In the genomic region with DNA sequence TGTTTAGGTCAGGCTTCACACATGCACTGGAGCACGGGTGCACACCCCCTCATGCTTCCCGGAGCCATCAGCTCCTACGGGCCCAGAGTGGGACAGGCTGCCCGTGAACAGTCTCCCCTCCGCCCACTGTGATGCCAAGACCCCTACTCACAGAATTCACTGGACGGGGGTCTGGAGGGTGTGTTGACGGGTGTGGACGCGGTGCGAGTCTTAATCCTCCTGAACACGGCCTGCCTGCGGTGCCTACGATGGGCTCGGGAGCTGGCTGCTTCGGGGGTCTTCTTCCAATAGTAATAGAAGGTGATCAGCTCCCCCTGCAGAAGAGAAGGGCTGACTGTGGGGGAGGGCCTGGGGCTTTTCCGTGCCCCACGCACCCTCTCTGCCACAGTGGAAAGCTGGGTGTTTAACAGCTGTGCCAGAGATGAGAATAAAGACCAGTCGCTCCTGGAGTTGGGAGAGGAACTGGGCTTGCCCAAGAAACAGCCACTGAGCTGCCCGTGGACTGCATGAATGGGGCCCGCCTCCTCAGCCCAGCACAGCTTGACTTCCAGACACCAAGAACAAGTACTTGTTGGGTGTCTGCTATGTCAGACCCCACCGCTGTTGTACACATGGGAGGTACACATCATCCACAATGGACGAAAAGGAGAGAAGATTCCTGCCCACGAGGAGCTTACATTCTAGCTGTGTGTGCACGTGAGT, we compare ENCODE assay signal across 18 cellular contexts. TPM values are rescaled to one million over a fixed set of nuclear protein-coding genes. Genes with fewer than 3 reads are reported as not detected.
A peak's percentile ranks its signal among the peaks of the same experiment; 100 is the strongest.
DNase-seq lines count a peak whose midpoint lies in the region; ATAC-seq and TF ChIP-seq lines count a peak whose summit lies in the region.
"Had no signal": no experiment of that assay in that cellular context is flagged by ENCODE, and none has a peak within 500 bp of the region (broad histone marks: within the 10 kb centered on the region; RNA-seq: fewer than 3 reads in every experiment).

No MANE protein-coding gene starts in this region.

- H2BK20ac ChIP-seq in H9 (ENCODE audit: low read depth, low read length, poor library complexity, severe bottlenecking), result no peak overlapping the region

- H3K27me3 ChIP-seq in CD4-positive, CD25-positive, alpha-beta regulatory T cell (ENCODE audit: control insufficient read depth, insufficient read depth, low read length), result no peaks in the 10 kb centered on the region
- H3K27me3 ChIP-seq in H9 (ENCODE audit: insufficient read depth, low read length) (no peaks in the 10 kb centered on the region), esophagus muscularis mucosa (no peaks in the 10 kb centered on the region), psoas muscle (ENCODE audit: insufficient read depth in 3 of 3, low read length in 2 of 3) (no peaks in the 10 kb centered on the region)
- H3K27me3 ChIP-seq: dorsolateral prefrontal cortex had no signal

- H3K27ac ChIP-seq in CD4-positive, CD25-positive, alpha-beta regulatory T cell (ENCODE audit: insufficient read depth, low read length, poor library complexity, severe bottlenecking), result no peak overlapping the region
- no peak overlapping the region for H3K27ac ChIP-seq in H9 (ENCODE audit: insufficient read length, low read depth, low read length)
- peak overlapping the region; percentile 91 to 95 (median 93) for H3K27ac ChIP-seq in esophagus muscularis mucosa (replicated peaks in 1 of 4)
- H3K27ac ChIP-seq in psoas muscle, result peak overlapping the region; percentile 37

- H3K27me3 Mint-ChIP-seq in CD4-positive, CD25-positive, alpha-beta regulatory T cell, result no peaks in the 10 kb centered on the region
- no peaks in the 10 kb centered on the region for H3K27me3 Mint-ChIP-seq in H9 (ENCODE audit: low read depth)
- H3K27me3 Mint-ChIP-seq: T-cell had no signal

- H2BK15ac ChIP-seq in H9 (ENCODE audit: low read depth, low read length), result no peak overlapping the region

- H3K79me2 ChIP-seq in H9 (ENCODE audit: insufficient read depth, low read length), result no peaks in the 10 kb centered on the region

- no peak overlapping the region for H3K9ac ChIP-seq in H9 (ENCODE audit: extremely low read depth, insufficient read length, low read length)

- H2BK12ac ChIP-seq in H9 (ENCODE audit: insufficient read length, low read depth, low read length), result no peak overlapping the region

- peaks cover 69% of the 10 kb centered on the region for H3K36me3 ChIP-seq in CD4-positive, CD25-positive, alpha-beta regulatory T cell (ENCODE audit: control insufficient read depth, insufficient read depth, low read length)
- peaks cover 21 to 57% (median 47%) of the 10 kb centered on the region in 4 donors for H3K36me3 ChIP-seq in esophagus muscularis mucosa
- peaks cover 0 to 38% of the 10 kb centered on the region in 2 donors for H3K36me3 ChIP-seq in psoas muscle (ENCODE audit: insufficient read depth in 1 of 2, low read depth in 1 of 2)

- no peak overlapping the region for H4K8ac ChIP-seq in H9 (replicated peaks; ENCODE audit: insufficient read length, low read depth, low read length)

- no peak overlapping the region for H2BK5ac ChIP-seq in H9 (ENCODE audit: insufficient read length, low read length)

- H3K18ac ChIP-seq in H9 (ENCODE audit: insufficient read length, low read depth, low read length), result no peak overlapping the region

- H4K5ac ChIP-seq in H9 (ENCODE audit: insufficient read length, low read depth, low read length), result no peak overlapping the region

- ATAC-seq in CD4-positive, CD25-positive, alpha-beta regulatory T cell (ENCODE audit: low read depth in 2 of 2), result no peak
- ATAC-seq in psoas muscle (peak in 2 of 4 donors; percentile 22 to 26), HG03139 (IDR thresholded peaks at IDR 0.05; ENCODE audit: unreplicated experiment) (no peak)
- ATAC-seq: activated CD8-positive, alpha-beta T cell treated with anti-CD3 and anti-CD28 coated beads, Interleukin-2, amount 10 ng/mL, durations not matched to agents 7 days and 5 days; activated T-cell treated with anti-CD3 and anti-CD28 coated beads, Interleukin-2, amount 50 U/mL, for 72 hours; T-cell had no signal

- H3K14ac ChIP-seq in H9 (ENCODE audit: insufficient read depth, low read length), result no peak overlapping the region

- peaks cover 29% of the 10 kb centered on the region for H3K36me3 Mint-ChIP-seq in CD4-positive, CD25-positive, alpha-beta regulatory T cell
- peaks cover 40 to 56% (median 51%) of the 10 kb centered on the region in 3 experiments for H3K36me3 Mint-ChIP-seq in H9 (ENCODE audit: insufficient read depth in 1 of 3, low read depth in 3 of 3)

- H3K4me3 Mint-ChIP-seq in CD4-positive, CD25-positive, alpha-beta regulatory T cell, result peak overlapping the region in 1 of 4 donors; percentile 43
- no peak overlapping the region for H3K4me3 Mint-ChIP-seq in H9
- H3K4me3 Mint-ChIP-seq: activated CD8-positive, alpha-beta T cell treated with anti-CD3 and anti-CD28 coated beads, Interleukin-2, amount 10 ng/mL, durations not matched to agents 7 days and 5 days; activated T-cell treated with anti-CD3 and anti-CD28 coated beads, Interleukin-2, amount 50 U/mL, for 72 hours; T-cell had no signal

- H4K20me1 ChIP-seq in H9 (ENCODE audit: control insufficient read depth, insufficient read depth, insufficient read length), result no peaks in the 10 kb centered on the region

- no peak for TF ChIP-seq EP300 in esophagus muscularis mucosa (IDR thresholded peaks at IDR 0.05)

- no peaks in the 10 kb centered on the region for H3K79me1 ChIP-seq in H9 (ENCODE audit: insufficient read depth, low read depth, low read length, poor library complexity, severe bottlenecking)

- H4K91ac ChIP-seq in H9 (ENCODE audit: insufficient read length, low read depth, low read length), result no peak overlapping the region

- H3K4me1 ChIP-seq in CD4-positive, CD25-positive, alpha-beta regulatory T cell (ENCODE audit: control insufficient read depth, insufficient read depth, low read length, poor library complexity, severe bottlenecking), result peaks cover 4% of the 10 kb centered on the region
- H3K4me1 ChIP-seq in H9 (ENCODE audit: insufficient read depth, low read length) (peaks cover 4% of the 10 kb centered on the region; the same call in 1 of the 2 replicates), esophagus muscularis mucosa (peaks cover 81 to 100% (median 93%) of the 10 kb centered on the region in 4 donors), psoas muscle (peaks cover 79% of the 10 kb centered on the region)

- TF ChIP-seq CTCF in H9 (conservative IDR thresholded peaks at IDR 0.05) (no peak), esophagus muscularis mucosa (IDR thresholded peaks at IDR 0.05) (no peak), psoas muscle (IDR thresholded peaks at IDR 0.05) (no peak)

- H3K23ac ChIP-seq in H9 (ENCODE audit: insufficient read length, low read depth, low read length), result no peak overlapping the region

- H3K4me1 Mint-ChIP-seq in CD4-positive, CD25-positive, alpha-beta regulatory T cell, result peaks cover under 1 to 34% (median 26%) of the 10 kb centered on the region in 4 donors
- H3K4me1 Mint-ChIP-seq in H9, result peaks cover 27 to 32% of the 10 kb centered on the region in 2 experiments

- peaks cover 0 to 2% (median 0%) of the 10 kb centered on the region in 7 donors for H3K9me3 Mint-ChIP-seq in CD4-positive, CD25-positive, alpha-beta regulatory T cell
- H3K9me3 Mint-ChIP-seq in H9, result no peaks in the 10 kb centered on the region
- H3K9me3 Mint-ChIP-seq: activated T-cell treated with anti-CD3 and anti-CD28 coated beads, Interleukin-2, amount 50 U/mL, for 72 hours; T-cell had no signal

- no peaks in the 10 kb centered on the region for H3K9me3 ChIP-seq in CD4-positive, CD25-positive, alpha-beta regulatory T cell (ENCODE audit: control insufficient read depth in 2 of 2, low read length in 2 of 2)
- H3K9me3 ChIP-seq in H9 (ENCODE audit: control insufficient read depth, low read depth, low read length) (no peaks in the 10 kb centered on the region), esophagus muscularis mucosa (no peaks in the 10 kb centered on the region), psoas muscle (no peaks in the 10 kb centered on the region)

- no peak overlapping the region for H3T11ph ChIP-seq in H9 (ENCODE audit: low read length)

- H3K23me2 ChIP-seq in H9 (ENCODE audit: insufficient read length, low read depth, low read length, poor library complexity, severe bottlenecking), result no peaks in the 10 kb centered on the region

- no peak overlapping the region for H2BK120ac ChIP-seq in H9 (ENCODE audit: low read depth, low read length, poor library complexity, severe bottlenecking)

- H3K4me2 ChIP-seq in H9 (ENCODE audit: insufficient read depth, insufficient read length, low read length), result no peak overlapping the region

- no peak overlapping the region for H3K4me3 ChIP-seq in CD4-positive, CD25-positive, alpha-beta regulatory T cell (ENCODE audit: low read depth, low read length)
- H3K4me3 ChIP-seq in esophagus muscularis mucosa (no peak overlapping the region), psoas muscle (no peak overlapping the region)
- H3K4me3 ChIP-seq: dorsolateral prefrontal cortex had no signal

- H3K27ac Mint-ChIP-seq in CD4-positive, CD25-positive, alpha-beta regulatory T cell, result peak overlapping the region in 2 of 3 donors; percentile 51 to 52
- H3K27ac Mint-ChIP-seq in H9, result peak overlapping the region in 2 of 3 experiments; percentile 81 to 88; a peak in 3 of 7 replicates
- H3K27ac Mint-ChIP-seq: activated CD8-positive, alpha-beta T cell treated with anti-CD3 and anti-CD28 coated beads, Interleukin-2, amount 10 ng/mL, durations not matched to agents 7 days and 5 days; activated T-cell treated with anti-CD3 and anti-CD28 coated beads, Interleukin-2, amount 50 U/mL, for 72 hours; T-cell had no signal

- no peak overlapping the region for H2AFZ ChIP-seq in H9 (ENCODE audit: low read length)

- intact Hi-C loops in esophagus muscularis mucosa (cut with DNase I), result no loop called here
- intact Hi-C loops in psoas muscle (cut with DNase I), result no loop called here

- no peak for DNase-seq in CD4-positive, CD25-positive, alpha-beta regulatory T cell
- DNase-seq in H9 (no peak), esophagus muscularis mucosa (ENCODE audit: extremely low spot score) (no peak), psoas muscle (peak in 1 of 2 donors; percentile 43), NCI-H1694 treated with DMSO at 0.1 percent for 48 hours (lab: John Stamatoyannopoulos, UW) (no peak), SIG-M5 treated with dmso at 0.1 percent for 504 hours (lab: John Stamatoyannopoulos, UW; ENCODE audit: unreplicated experiment) (no peak)
- DNase-seq: activated CD8-positive, alpha-beta T cell treated with anti-CD3 and anti-CD28 coated beads, Interleukin-2, amount 10 ng/mL, durations not matched to agents 7 days and 5 days; activated T-cell treated with anti-CD3 and anti-CD28 coated beads, Interleukin-2, amount 50 U/mL, for 72 hours; central memory CD4-positive, alpha-beta T cell; dorsolateral prefrontal cortex; NCI-H1092 treated with DMSO at 0.1 percent for 48 hours; NCI-H2107; NCI-H524 treated with DMSO at 0.1 percent for 48 hours; SHP77; stimulated activated naive CD4-positive, alpha-beta T cell; T-cell had no signal

- H3K4ac ChIP-seq in H9 (ENCODE audit: low read depth, low read length), result no peak overlapping the region

- H2AK5ac ChIP-seq in H9 (ENCODE audit: insufficient read length, low read length), result no peak overlapping the region

- H3K56ac ChIP-seq in H9 (ENCODE audit: insufficient read length, low read depth, low read length), result no peak overlapping the region

- no peak for TF ChIP-seq POLR2A in esophagus muscularis mucosa (IDR thresholded peaks at IDR 0.05; ENCODE audit: low read depth)

- WGBS in H9 (ENCODE audit: extremely low coverage, insufficient read length, low lambda C conversion rate), result no CpG with 5 or more reads among the region's 24 CpGs
- 92% methylated on average over 23 of the region's 24 CpGs for WGBS in esophagus muscularis mucosa
- 82 to 86% (median 86%) methylated on average over 24 of the region's 24 CpGs for whole genome bisulfite sequencing in psoas muscle, 3 donors

RNA-seq across cellular contexts. Expression of a gene that starts 47.9 kb away (rescaled TPM):
- 0.86 TPM for total RNA-seq in CD4-positive, CD25-positive, alpha-beta regulatory T cell
- polyA plus RNA-seq in CD4-positive, CD25-positive, alpha-beta regulatory T cell, result 1 to 10 TPM in 1 of 4 donors, under 1 TPM in 3; 0.47 to 1.4 (median 0.58) TPM
- 0.63 and 1.1 TPM in 2 replicates for total RNA-seq in H9 (2021)
- total RNA-seq in esophagus muscularis mucosa, result 10 to 100 TPM in 2 of 4 donors, 1 to 10 TPM in 2; 6.8 to 17.5 (median 10.7) TPM
- 1 to 10 TPM in 1 of 4 donors, under 1 TPM in 3; 0.44 to 1.4 (median 0.89) TPM for total RNA-seq in psoas muscle
- polyA plus RNA-seq in psoas muscle, result 1 to 10 TPM in 1 of 3 donors, under 1 TPM in 2; 0.60 to 1.1 (median 0.96) TPM
- total RNA-seq: mononuclear cell had no signal

Comparison
In these comparisons a context has a peak if more than half of its experiments do, and no peak if none do; other contexts are left out.
1. H3K27ac ChIP-seq: peak in esophagus muscularis mucosa (4 of 4) and psoas muscle (single experiment); none in CD4-positive, CD25-positive, alpha-beta regulatory T cell (single experiment) and H9 (single experiment).